In the genomic region with DNA sequence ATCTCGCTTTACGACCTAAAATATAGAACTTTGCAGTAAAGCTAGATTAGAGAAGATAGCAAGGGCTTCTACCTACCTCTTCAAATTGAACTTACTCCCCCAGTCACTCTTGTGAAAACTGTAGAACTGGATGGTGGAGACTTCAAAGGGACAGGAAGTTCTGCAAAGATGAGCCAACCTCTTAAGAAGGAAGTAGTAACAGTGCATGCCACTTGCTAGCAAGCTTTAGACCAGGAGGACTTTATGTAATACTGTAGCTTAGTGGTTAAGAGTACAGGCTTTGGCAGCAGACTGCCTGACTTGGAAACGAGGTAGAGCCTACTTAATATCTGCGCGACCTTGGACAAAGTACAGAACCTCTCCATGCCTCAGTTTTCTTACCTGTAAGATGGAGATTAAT, we compare ENCODE assay signal across 12 cellular contexts. TPM values are rescaled to one million over a fixed set of nuclear protein-coding genes. Genes with fewer than 3 reads are reported as not detected.
DNase-seq lines count a peak whose midpoint lies in the region; ATAC-seq lines count a peak whose summit lies in the region.
"Had no signal": no experiment of that assay in that cellular context is flagged by ENCODE, and none has a peak within 500 bp of the region (broad histone marks: within the 10 kb centered on the region; RNA-seq: fewer than 3 reads in every experiment).

No MANE protein-coding gene starts in this region.

- H3K4me3 Mint-ChIP-seq in activated CD4-positive, alpha-beta T cell treated with anti-CD3 and anti-CD28 coated beads for 36 hours: no peak overlapping the region

- H3K9me3 Mint-ChIP-seq in activated CD4-positive, alpha-beta T cell treated with anti-CD3 and anti-CD28 coated beads for 36 hours (ENCODE audit: low read depth): peaks cover 13% of the 10 kb centered on the region

- ATAC-seq in activated CD4-positive, alpha-beta T cell treated with anti-CD3 and anti-CD28 coated beads for 36 hours: peak; percentile 82
- ATAC-seq in GM19351 (IDR thresholded peaks at IDR 0.05; ENCODE audit: unreplicated experiment): no peak

- no peaks in the 10 kb centered on the region for H3K27me3 Mint-ChIP-seq in activated CD4-positive, alpha-beta T cell treated with anti-CD3 and anti-CD28 coated beads for 36 hours

- POLR2A ChIA-PET in activated CD4-positive, alpha-beta T cell treated with anti-CD3 and anti-CD28 coated beads for 36 hours (lab: Charles Lee): no interaction called here

- H3K4me1 Mint-ChIP-seq in activated CD4-positive, alpha-beta T cell treated with anti-CD3 and anti-CD28 coated beads for 36 hours: peaks cover 41% of the 10 kb centered on the region

- intact Hi-C loops in activated CD4-positive, alpha-beta T cell treated with anti-CD3 and anti-CD28 coated beads for 36 hours (cut with DNase I, micrococcal nuclease): loop anchor here in 1 of 2 experiments (1.0 kb wide), 1 partner anchor 28 kb away; a partner anchor contains a TSS

- H3K27ac Mint-ChIP-seq in activated CD4-positive, alpha-beta T cell treated with anti-CD3 and anti-CD28 coated beads for 36 hours: peak overlapping the region; percentile 76

- CTCF ChIA-PET in activated CD4-positive, alpha-beta T cell treated with anti-CD3 and anti-CD28 coated beads for 36 hours (lab: Charles Lee): no interaction called here

- no peak for DNase-seq in activated CD4-positive, alpha-beta T cell treated with anti-CD3 and anti-CD28 coated beads for 36 hours
- DNase-seq in activated CD4-positive, alpha-beta T cell treated with anti-CD3 and anti-CD28 coated beads, Interleukin-2, amount 50 U/mL, for 1 hour: no peak
- DNase-seq in GDM1 (lab: John Stamatoyannopoulos, UW) (peak; percentile 31), SIG-M5 treated with dmso at 0.1 percent for 504 hours (lab: John Stamatoyannopoulos, UW; ENCODE audit: unreplicated experiment) (peak; percentile 75), NCI-H2227 treated with DMSO at 0.1 percent for 48 hours (lab: John Stamatoyannopoulos, UW) (no peak), DMS 273 (lab: John Stamatoyannopoulos, UW; ENCODE audit: unreplicated experiment) (no peak)
- DNase-seq in central memory CD4-positive, alpha-beta T cell: peak; percentile 59
- DNase-seq: 8988T; effector CD4-positive, alpha-beta T cell; MG63; NCI-H2171 had no signal

- H3K36me3 Mint-ChIP-seq in activated CD4-positive, alpha-beta T cell treated with anti-CD3 and anti-CD28 coated beads for 36 hours (ENCODE audit: low read depth): peaks cover 10% of the 10 kb centered on the region

RNA-seq across cellular contexts. Expression of a gene that starts 27.5 kb away (rescaled TPM):
- 10 to 100 TPM; 72.3 to 86.4 TPM for total RNA-seq in activated CD4-positive, alpha-beta T cell treated with anti-CD3 and anti-CD28 coated beads for 36 hours

Comparison
In these comparisons a context has a peak if more than half of its experiments do, and no peak if none do; other contexts are left out.
1. DNase-seq: peak in GDM1 (single experiment), SIG-M5 treated with dmso at 0.1 percent for 504 hours (single experiment) and central memory CD4-positive, alpha-beta T cell (single experiment); none in activated CD4-positive, alpha-beta T cell treated with anti-CD3 and anti-CD28 coated beads for 36 hours (single experiment), activated CD4-positive, alpha-beta T cell treated with anti-CD3 and anti-CD28 coated beads, Interleukin-2, amount 50 U/mL, for 1 hour (single experiment), NCI-H2227 treated with DMSO at 0.1 percent for 48 hours (single experiment) and DMS 273 (single experiment).